13 cellular contexts compared by ENCODE assay signal in the genomic region with DNA sequence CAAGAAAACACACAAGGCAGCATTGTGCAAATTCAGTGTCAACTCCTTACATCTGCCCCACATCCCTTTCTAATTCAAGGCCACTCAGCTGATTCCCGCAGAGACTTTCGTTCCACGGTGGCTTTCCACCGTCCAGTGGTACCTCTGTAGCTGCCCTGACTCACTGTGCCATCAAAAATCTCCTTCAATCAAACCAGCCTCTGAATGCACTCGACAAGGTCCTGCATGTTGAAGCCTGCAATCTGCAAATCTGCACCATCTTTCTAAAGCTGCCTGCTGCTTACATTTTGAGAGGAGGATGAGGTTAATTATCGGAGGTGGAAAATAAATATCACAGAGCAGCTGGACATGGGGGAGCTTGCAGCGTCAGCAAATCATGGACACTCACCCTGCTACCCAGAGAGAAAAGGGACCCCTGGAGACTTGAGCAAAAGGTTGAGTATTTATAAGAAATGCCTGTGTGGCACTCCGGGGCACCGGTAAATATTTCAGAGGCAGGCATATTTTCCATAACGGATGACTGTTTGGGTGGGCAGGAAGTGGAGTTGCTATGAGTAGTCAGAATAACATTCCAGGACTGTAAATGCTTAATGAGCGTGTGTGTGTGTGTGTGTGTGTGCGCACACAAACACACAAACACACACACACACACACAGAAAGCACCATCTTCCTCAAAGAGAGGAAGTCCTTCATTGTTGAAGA.
DNase-seq lines count a peak whose midpoint lies in the region; ATAC-seq and TF ChIP-seq lines count a peak whose summit lies in the region.
"Had no signal": no experiment of that assay in that cellular context is flagged by ENCODE, and none has a peak within 500 bp of the region (broad histone marks: within the 10 kb centered on the region; RNA-seq: fewer than 3 reads in every experiment).

No MANE protein-coding gene starts in this region.

- H3K27me3 Mint-ChIP-seq in stimulated activated naive B cell treated with anti-CD40 and anti-IgM and Interleukin-4, amounts not matched to agents 10 μg/mL and 1 μg/mL and 100 μg/mL, for 72 hours = peaks cover 0 to 4% of the 10 kb centered on the region in 2 donors
- H3K27me3 Mint-ChIP-seq: central memory CD8-positive, alpha-beta T cell had no signal

- H3K9me3 Mint-ChIP-seq in stimulated activated naive B cell treated with anti-CD40 and anti-IgM and Interleukin-4, amounts not matched to agents 10 μg/mL and 1 μg/mL and 100 μg/mL, for 72 hours = peaks cover 0 to 5% of the 10 kb centered on the region in 2 donors

- no peak overlapping the region for H3K14ac ChIP-seq in neuronal stem cell (ENCODE audit: low read length)

- peaks cover 19 to 34% (median 24%) of the 10 kb centered on the region in 10 experiments for H3K4me1 ChIP-seq in BLaER1 treated with 17β-estradiol and CSF1 and Interleukin-3, amounts not matched to agents 10 nM and 100 nM
- H3K4me1 ChIP-seq in neuronal stem cell (ENCODE audit: control insufficient read depth in 2 of 2, insufficient read depth in 1 of 2, low read depth in 1 of 2, low read length in 2 of 2) = peaks cover 0 to 7% of the 10 kb centered on the region in 2 donors
- H3K4me1 ChIP-seq in mucosa of descending colon (ENCODE audit: low read depth) = no peaks in the 10 kb centered on the region

- no peaks in the 10 kb centered on the region for H3K4me1 Mint-ChIP-seq in stimulated activated naive B cell treated with anti-CD40 and anti-IgM and Interleukin-4, amounts not matched to agents 10 μg/mL and 1 μg/mL and 100 μg/mL, for 72 hours
- H3K4me1 Mint-ChIP-seq: central memory CD8-positive, alpha-beta T cell had no signal

- no peak overlapping the region for H2BK120ac ChIP-seq in neuronal stem cell (ENCODE audit: low read depth, low read length)

- no peaks in the 10 kb centered on the region for H3K36me3 ChIP-seq in BLaER1 treated with 17β-estradiol and CSF1 and Interleukin-3, amounts not matched to agents 10 nM and 100 nM
- H3K36me3 ChIP-seq in neuronal stem cell (replicated peaks in 1 of 2; ENCODE audit: control insufficient read depth in 2 of 2, insufficient read depth in 2 of 2, low read length in 2 of 2) (no peaks in the 10 kb centered on the region), mucosa of descending colon (ENCODE audit: low read depth) (no peaks in the 10 kb centered on the region)

- no peak overlapping the region for H2BK15ac ChIP-seq in neuronal stem cell (ENCODE audit: low read length)

- H2AK5ac ChIP-seq in neuronal stem cell (ENCODE audit: low read depth, low read length) = no peak overlapping the region

- H3K27ac Mint-ChIP-seq in stimulated activated naive B cell treated with anti-CD40 and anti-IgM and Interleukin-4, amounts not matched to agents 10 μg/mL and 1 μg/mL and 100 μg/mL, for 72 hours = no peak overlapping the region

- H2BK12ac ChIP-seq in neuronal stem cell (ENCODE audit: low read length) = no peak overlapping the region

- H3K4ac ChIP-seq in neuronal stem cell (ENCODE audit: low read length) = no peak overlapping the region

- no peaks in the 10 kb centered on the region for H4K20me1 ChIP-seq in BLaER1 treated with 17β-estradiol and CSF1 and Interleukin-3, amounts not matched to agents 10 nM and 100 nM

- TF ChIP-seq CTCF in epithelial cell of esophagus (IDR thresholded peaks at IDR 0.05; ENCODE audit: insufficient read depth, low read depth, low read length, missing control alignments) (no peak), mucosa of descending colon (IDR thresholded peaks at IDR 0.05) (no peak)

- H3K9me3 ChIP-seq in BLaER1 treated with 17β-estradiol and CSF1 and Interleukin-3, amounts not matched to agents 10 nM and 100 nM (replicated peaks in 1 of 11) = peaks cover 6 to 24% (median 12%) of the 10 kb centered on the region in 11 experiments; a peak in 10 of 22 replicates
- H3K9me3 ChIP-seq in neuronal stem cell (replicated peaks in 1 of 2; ENCODE audit: control insufficient read depth in 2 of 2, insufficient read depth in 1 of 2, low read depth in 1 of 2, low read length in 2 of 2) (no peaks in the 10 kb centered on the region), mucosa of descending colon (no peaks in the 10 kb centered on the region)

- no peaks in the 10 kb centered on the region for H3K36me3 Mint-ChIP-seq in stimulated activated naive B cell treated with anti-CD40 and anti-IgM and Interleukin-4, amounts not matched to agents 10 μg/mL and 1 μg/mL and 100 μg/mL, for 72 hours

- H4K91ac ChIP-seq in neuronal stem cell (ENCODE audit: low read depth, low read length, poor library complexity) = no peak overlapping the region

- H3K18ac ChIP-seq in neuronal stem cell (ENCODE audit: low read length) = no peak overlapping the region

- no peaks in the 10 kb centered on the region for H3K27me3 ChIP-seq in BLaER1 treated with 17β-estradiol and CSF1 and Interleukin-3, amounts not matched to agents 10 nM and 100 nM
- no peaks in the 10 kb centered on the region for H3K27me3 ChIP-seq in neuronal stem cell (ENCODE audit: control insufficient read depth in 3 of 3, insufficient read depth in 3 of 3, low read depth in 1 of 3, low read length in 3 of 3)

- H3K4me2 ChIP-seq in BLaER1 treated with 17β-estradiol and CSF1 and Interleukin-3, amounts not matched to agents 10 nM and 100 nM = peak overlapping the region; percentile 53 to 85 (median 64)
- H3K4me2 ChIP-seq in neuronal stem cell (ENCODE audit: insufficient read depth, low read length, poor library complexity, severe bottlenecking) = no peak overlapping the region

- intact Hi-C loops in mucosa of descending colon (cut with DNase I, micrococcal nuclease) = no loop called here

- no CpG with 5 or more reads among the region's 12 CpGs for WGBS in neuronal stem cell (ENCODE audit: extremely low coverage in 2 of 2, insufficient read length in 2 of 2, insufficient replicate concordance in 1 of 2), 2 donors

- H3K4me3 Mint-ChIP-seq in stimulated activated naive B cell treated with anti-CD40 and anti-IgM and Interleukin-4, amounts not matched to agents 10 μg/mL and 1 μg/mL and 100 μg/mL, for 72 hours = no peak overlapping the region
- H3K4me3 Mint-ChIP-seq: central memory CD8-positive, alpha-beta T cell had no signal

- DNase-seq in NOMO-1 treated with dmso at 0.1 percent for 144 hours (lab: John Stamatoyannopoulos, UW; ENCODE audit: unreplicated experiment) (peak; percentile 13), epithelial cell of esophagus (ENCODE audit: low read depth) (peak; percentile 74), neuronal stem cell (ENCODE audit: low spot score) (no peak), mucosa of descending colon (no peak)
- no peak for DNase-seq in stimulated activated naive B cell treated with anti-CD40 and anti-IgM and Interleukin-4, amounts not matched to agents 10 μg/mL and 1 μg/mL and 100 μg/mL, for 72 hours
- no peak for DNase-seq in activated naive CD4-positive, alpha-beta T cell treated with Interleukin-2 at 50 U/mL for 16 hours
- DNase-seq: activated CD8-positive, alpha-beta memory T cell treated with anti-CD3 and anti-CD28 coated beads for 24 hours; Karpas-422; RPMI8226; stimulated activated CD4-positive, alpha-beta T cell treated with anti-CD3 and anti-CD28 coated beads, Interleukin-15, amount 100 ng/mL, for 24 hours had no signal

- H3K4me3 ChIP-seq in BLaER1 treated with 17β-estradiol and CSF1 and Interleukin-3, amounts not matched to agents 10 nM and 100 nM = 0 out of 20 replicates have a peak overlapping the region, but pooled peaks of 1 of the 10 experiments have one; percentile 0
- H3K4me3 ChIP-seq in epithelial cell of esophagus (ENCODE audit: low read length) (peak overlapping the region; percentile 13), neuronal stem cell (ENCODE audit: low read length in 2 of 2) (no peak overlapping the region), mucosa of descending colon (no peak overlapping the region)

- ATAC-seq in GM18498 (IDR thresholded peaks at IDR 0.05; ENCODE audit: unreplicated experiment) (no peak), mucosa of descending colon (no peak)
- no peak for ATAC-seq in stimulated activated naive B cell treated with anti-CD40 and anti-IgM and Interleukin-4, amounts not matched to agents 10 μg/mL and 1 μg/mL and 100 μg/mL, for 72 hours (replicated peaks)

- no peak overlapping the region for H2BK5ac ChIP-seq in neuronal stem cell (ENCODE audit: low read length)

- no peak overlapping the region for H4K8ac ChIP-seq in neuronal stem cell (ENCODE audit: low read depth, low read length)

- H3K23ac ChIP-seq in neuronal stem cell (ENCODE audit: low read depth, low read length, poor library complexity) = no peak overlapping the region

- H3K79me1 ChIP-seq in neuronal stem cell (ENCODE audit: low read depth, low read length) = no peaks in the 10 kb centered on the region

- H3K27ac ChIP-seq in BLaER1 treated with 17β-estradiol and CSF1 and Interleukin-3, amounts not matched to agents 10 nM and 100 nM = peak overlapping the region in 5 of 11 experiments; percentile 17 to 59 (median 29); a peak in 8 of 22 replicates
- H3K27ac ChIP-seq in neuronal stem cell (replicated peaks; ENCODE audit: low read length) = no peak overlapping the region

- H2AFZ ChIP-seq in neuronal stem cell (ENCODE audit: low read length) = peak overlapping the region; percentile 67

- H3K9ac ChIP-seq in BLaER1 treated with 17β-estradiol and CSF1 and Interleukin-3, amounts not matched to agents 10 nM and 100 nM = peak overlapping the region in 1 of 11 experiments; percentile 28; a peak in 1 of 22 replicates
- H3K9ac ChIP-seq in neuronal stem cell (ENCODE audit: low read depth, low read length, poor library complexity) = no peak overlapping the region

Comparison
In these comparisons a context has a peak if more than half of its experiments do, and no peak if none do; other contexts are left out.
1. DNase-seq: peak in NOMO-1 treated with dmso at 0.1 percent for 144 hours (single experiment) and epithelial cell of esophagus (single experiment); none in neuronal stem cell (single experiment), stimulated activated naive B cell treated with anti-CD40 and anti-IgM and Interleukin-4, amounts not matched to agents 10 μg/mL and 1 μg/mL and 100 μg/mL, for 72 hours (single experiment), activated naive CD4-positive, alpha-beta T cell treated with Interleukin-2 at 50 U/mL for 16 hours (single experiment) and mucosa of descending colon (0 of 3).